ENCODE assay signal across 9 cellular contexts in genomic region chr14:91245029-91245428, GRCh38. TPM values are rescaled to one million over a fixed set of nuclear protein-coding genes. Genes with fewer than 3 reads are reported as not detected.
A peak's percentile ranks its signal among the peaks of the same experiment; 100 is the strongest.
DNase-seq lines count a peak whose midpoint lies in the region; ATAC-seq and TF ChIP-seq lines count a peak whose summit lies in the region.
"Had no signal": no experiment of that assay in that cellular context is flagged by ENCODE, and none has a peak within 500 bp of the region (broad histone marks: within the 10 kb centered on the region; RNA-seq: fewer than 3 reads in every experiment).

No MANE protein-coding gene starts in this region.

- no peaks in the 10 kb centered on the region for H3K36me3 ChIP-seq in vagina

- CTCF ChIA-PET in activated naive CD4-positive, alpha-beta T cell treated with anti-CD3 and anti-CD28 coated beads for 36 hours (lab: Charles Lee): interaction anchor here (1.5 to 9.3 kb wide), 2 partner anchors 17 to 72 kb away, joined by 4 to 81 read pairs; no protein-coding TSS in a partner anchor

- TF ChIP-seq POLR2A in vagina (IDR thresholded peaks at IDR 0.05): no peak

- H3K27me3 Mint-ChIP-seq in activated naive CD4-positive, alpha-beta T cell treated with anti-CD3 and anti-CD28 coated beads for 36 hours (ENCODE audit: low read depth): no peaks in the 10 kb centered on the region
- H3K27me3 Mint-ChIP-seq in naive thymus-derived CD8-positive, alpha-beta T cell: no peaks in the 10 kb centered on the region
- H3K27me3 Mint-ChIP-seq: memory B cell had no signal

- peak; percentile 26 to 68 for ATAC-seq in naive thymus-derived CD8-positive, alpha-beta T cell
- ATAC-seq in GM19023 (IDR thresholded peaks at IDR 0.05; ENCODE audit: unreplicated experiment): no peak

- peak overlapping the region; percentile 21 for H3K27ac ChIP-seq in vagina

- DNase-seq in activated gamma-delta T cell treated with Interleukin-2 at 50 U/mL for 16 hours: peak; percentile 68
- no peak for DNase-seq in activated gamma-delta T cell (lab: John Stamatoyannopoulos, UW)
- peak; percentile 87 for DNase-seq in activated naive CD4-positive, alpha-beta T cell treated with anti-CD3 and anti-CD28 coated beads for 36 hours
- peak in 9 of 10 donors; percentile 46 to 87 (median 73) for DNase-seq in naive thymus-derived CD8-positive, alpha-beta T cell
- no peak for DNase-seq in vagina (ENCODE audit: extremely low spot score in 2 of 2)
- DNase-seq in ecto neural progenitor cell (ENCODE audit: low spot score): no peak
- DNase-seq in occipital lobe (lab: John Stamatoyannopoulos, UW): no peak

- H3K4me3 Mint-ChIP-seq in activated naive CD4-positive, alpha-beta T cell treated with anti-CD3 and anti-CD28 coated beads for 36 hours: peak overlapping the region; percentile 55
- H3K4me3 Mint-ChIP-seq in naive thymus-derived CD8-positive, alpha-beta T cell: peak overlapping the region; percentile 70 to 90 (median 84)

- no peak for TF ChIP-seq CTCF in vagina (IDR thresholded peaks at IDR 0.05)

- peaks cover 4% of the 10 kb centered on the region for H3K9me3 Mint-ChIP-seq in activated naive CD4-positive, alpha-beta T cell treated with anti-CD3 and anti-CD28 coated beads for 36 hours
- H3K9me3 Mint-ChIP-seq in naive thymus-derived CD8-positive, alpha-beta T cell: peaks cover 0 to 9% (median 4%) of the 10 kb centered on the region in 9 donors

- peaks cover 29% of the 10 kb centered on the region for H3K4me1 ChIP-seq in vagina

- peaks cover 6% of the 10 kb centered on the region for H3K36me3 Mint-ChIP-seq in activated naive CD4-positive, alpha-beta T cell treated with anti-CD3 and anti-CD28 coated beads for 36 hours (ENCODE audit: low read depth)
- H3K36me3 Mint-ChIP-seq in naive thymus-derived CD8-positive, alpha-beta T cell: peaks cover 0 to 5% (median 2%) of the 10 kb centered on the region in 3 donors

- H3K27me3 ChIP-seq in vagina: no peaks in the 10 kb centered on the region

- no peak overlapping the region for H3K4me3 ChIP-seq in vagina

- POLR2A ChIA-PET in naive thymus-derived CD8-positive, alpha-beta T cell (lab: Charles Lee): interaction anchor here (0.7 to 6.2 kb wide), 13 partner anchors 7 to 170 kb away, joined by 3 to 86 read pairs (median 4); no protein-coding TSS in a partner anchor

- peaks cover 82% of the 10 kb centered on the region for H3K4me1 Mint-ChIP-seq in activated naive CD4-positive, alpha-beta T cell treated with anti-CD3 and anti-CD28 coated beads for 36 hours (ENCODE audit: low read depth)
- H3K4me1 Mint-ChIP-seq in naive thymus-derived CD8-positive, alpha-beta T cell: peaks cover 51 to 91% (median 79%) of the 10 kb centered on the region in 4 donors

- H3K27ac Mint-ChIP-seq in activated naive CD4-positive, alpha-beta T cell treated with anti-CD3 and anti-CD28 coated beads for 36 hours: peak overlapping the region; percentile 97
- H3K27ac Mint-ChIP-seq in naive thymus-derived CD8-positive, alpha-beta T cell: peak overlapping the region; percentile 87 to 99 (median 96)

- H3K9me3 ChIP-seq in vagina: no peaks in the 10 kb centered on the region

- intact Hi-C loops in activated naive CD4-positive, alpha-beta T cell treated with anti-CD3 and anti-CD28 coated beads for 36 hours (cut with micrococcal nuclease): loop anchor here (2.0 to 10.0 kb wide), 5 partner anchors 182 to 1290 kb away; partner anchors contain the start of genes CALM1, EFCAB11, TC2N and TDP1
- intact Hi-C loops in vagina (cut with DNase I): no loop called here

RNA-seq across cellular contexts. Expression of gene GPR68, which starts 0.5 kb away (rescaled TPM):
- 1 to 10 TPM; 1.2 to 1.3 TPM for total RNA-seq in activated naive CD4-positive, alpha-beta T cell treated with anti-CD3 and anti-CD28 coated beads for 36 hours
- total RNA-seq in naive thymus-derived CD8-positive, alpha-beta T cell: under 1 TPM; 0.60 to 0.73 TPM
- 1 to 10 TPM in 1 of 3 donors, under 1 TPM in 2; 0.15 to 7.9 (median 0.82) TPM for polyA plus RNA-seq in naive thymus-derived CD8-positive, alpha-beta T cell
- total RNA-seq in vagina (4.2 TPM), occipital lobe (5.9 TPM)

Comparison
In these comparisons a context has a peak if more than half of its experiments do, and no peak if none do; other contexts are left out.
1. DNase-seq: peak in activated gamma-delta T cell treated with Interleukin-2 at 50 U/mL for 16 hours (single experiment), activated naive CD4-positive, alpha-beta T cell treated with anti-CD3 and anti-CD28 coated beads for 36 hours (single experiment) and naive thymus-derived CD8-positive, alpha-beta T cell (9 of 10); none in activated gamma-delta T cell (single experiment), vagina (0 of 2), ecto neural progenitor cell (single experiment) and occipital lobe (single experiment).